Comparison of ENCODE assay signal across 8 cellular contexts in genomic region chr2:44291281-44292248, GRCh38. TPM values are rescaled to one million over a fixed set of nuclear protein-coding genes. Genes with fewer than 3 reads are reported as not detected.
DNase-seq lines count a peak whose midpoint lies in the region; ATAC-seq lines count a peak whose summit lies in the region.

No MANE protein-coding gene starts in this region.

- intact Hi-C loops in posterior cingulate gyrus (cut with DNase I): loop anchor here (1.0 to 2.0 kb wide), 3 partner anchors 47 to 247 kb away; no protein-coding TSS in a partner anchor

- no peak for ATAC-seq in HG02763 (IDR thresholded peaks at IDR 0.05; ENCODE audit: unreplicated experiment)

- DNase-seq in D341Med (ENCODE audit: low spot score): peak; percentile 59
- DNase-seq in HT-29 (ENCODE audit: low spot score): peak; percentile 94
- DNase-seq in T1000 (lab: John Stamatoyannopoulos, UW): peak; percentile 36
- DNase-seq in foreskin melanocyte: peak; percentile 84
- DNase-seq in posterior cingulate gyrus: peak in 7 of 10 donors; percentile 39 to 93 (median 55)
- no peak for DNase-seq in stimulated activated CD4-positive, alpha-beta T cell treated with anti-CD3 and anti-CD28 coated beads, Interleukin-2, amount 100 ng/mL, for 24 hours
- no peak for DNase-seq in GM19240 (ENCODE audit: insufficient read length, low spot score)

RNA-seq across cellular contexts. Expression of gene SLC3A1, which starts 16.3 kb away (rescaled TPM):
- 0.18 and 0.81 TPM in 2 replicates for total RNA-seq in HT-29 (2014; rRNA removed; shearing (Covaris generic))

Comparison
In these comparisons a context has a peak if more than half of its experiments do, and no peak if none do; other contexts are left out.
1. DNase-seq: peak in D341Med (single experiment), HT-29 (single experiment), T1000 (single experiment), foreskin melanocyte (single experiment) and posterior cingulate gyrus (7 of 10); none in stimulated activated CD4-positive, alpha-beta T cell treated with anti-CD3 and anti-CD28 coated beads, Interleukin-2, amount 100 ng/mL, for 24 hours (0 of 2) and GM19240 (single experiment).